In the genomic region with DNA sequence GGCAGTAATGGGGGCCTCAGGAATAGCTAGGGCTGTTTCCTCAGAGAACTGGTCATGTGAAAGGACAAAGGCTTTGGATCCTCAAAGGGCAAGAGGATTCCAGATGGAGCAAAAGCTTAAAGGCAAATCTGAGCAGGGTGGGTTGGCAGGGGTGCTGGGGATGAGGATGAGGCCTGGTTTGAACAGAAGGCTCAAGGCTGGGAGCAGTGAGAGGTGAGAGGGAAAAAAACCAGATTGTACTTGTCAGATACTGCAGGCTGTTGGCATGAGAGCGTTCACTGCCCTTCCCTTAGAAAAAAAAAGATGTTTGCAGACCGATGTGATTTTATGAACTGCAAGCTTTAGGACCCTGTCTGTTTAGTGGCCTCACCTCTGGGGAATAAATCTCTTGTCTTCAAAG, we compare ENCODE assay signal across 17 cellular contexts.
DNase-seq lines count a peak whose midpoint lies in the region; TF ChIP-seq lines count a peak whose summit lies in the region.
"Had no signal": no experiment of that assay in that cellular context is flagged by ENCODE, and none has a peak within 500 bp of the region (broad histone marks: within the 10 kb centered on the region; RNA-seq: fewer than 3 reads in every experiment).

No MANE protein-coding gene starts in this region.

- no peaks in the 10 kb centered on the region for H3K36me3 ChIP-seq in hepatocyte (replicated peaks; ENCODE audit: insufficient read depth, low read depth)
- no peaks in the 10 kb centered on the region for H3K36me3 ChIP-seq in neuronal stem cell (replicated peaks in 1 of 2; ENCODE audit: control insufficient read depth in 2 of 2, insufficient read depth in 2 of 2, low read length in 2 of 2)

- H3K4me3 ChIP-seq in hepatocyte (no peak overlapping the region), neuronal stem cell (ENCODE audit: low read length in 2 of 2) (no peak overlapping the region)

- no peak overlapping the region for H2BK5ac ChIP-seq in neuronal stem cell (ENCODE audit: low read length)

- H3K4me1 ChIP-seq in hepatocyte (ENCODE audit: insufficient read depth) (peaks cover 13% of the 10 kb centered on the region), neuronal stem cell (ENCODE audit: control insufficient read depth in 2 of 2, insufficient read depth in 1 of 2, low read depth in 1 of 2, low read length in 2 of 2) (peaks cover 0 to 8% of the 10 kb centered on the region in 2 donors)

- POLR2A ChIA-PET in GM10248 (lab: Yijun Ruan, JAX) = no interaction called here

- H3K9me3 ChIP-seq in hepatocyte (ENCODE audit: low read depth) (no peaks in the 10 kb centered on the region), neuronal stem cell (replicated peaks in 1 of 2; ENCODE audit: control insufficient read depth in 2 of 2, insufficient read depth in 1 of 2, low read depth in 1 of 2, low read length in 2 of 2) (no peaks in the 10 kb centered on the region)

- H3K79me1 ChIP-seq in neuronal stem cell (ENCODE audit: low read depth, low read length) = no peaks in the 10 kb centered on the region

- H3K27ac Mint-ChIP-seq in HFFc6 = no peak overlapping the region

- H3K4me1 Mint-ChIP-seq in HFFc6 (ENCODE audit: low read depth) = peaks cover 39% of the 10 kb centered on the region
- H3K4me1 Mint-ChIP-seq: CD4-positive, alpha-beta memory T cell had no signal

- H3K27me3 Mint-ChIP-seq in HFFc6 (ENCODE audit: insufficient read depth) = no peaks in the 10 kb centered on the region
- H3K27me3 Mint-ChIP-seq: CD4-positive, alpha-beta memory T cell had no signal

- H3K23ac ChIP-seq in neuronal stem cell (ENCODE audit: low read depth, low read length, poor library complexity) = no peak overlapping the region

- CTCF ChIA-PET in GM10248 (lab: Yijun Ruan, JAX) = no interaction called here

- H2AFZ ChIP-seq in hepatocyte (no peak overlapping the region), neuronal stem cell (ENCODE audit: low read length) (peak overlapping the region; percentile 65)

- H3K14ac ChIP-seq in neuronal stem cell (ENCODE audit: low read length) = no peak overlapping the region

- TF ChIP-seq CTCF in hepatocyte (IDR thresholded peaks at IDR 0.05; ENCODE audit: poor library complexity) (no peak), GM10248 (IDR thresholded peaks at IDR 0.05; ENCODE audit: control extremely low read depth, extremely low read depth, low read depth, missing control alignments) (no peak), HFFc6 (IDR thresholded peaks at IDR 0.05) (no peak)

- H3K79me2 ChIP-seq in hepatocyte = no peaks in the 10 kb centered on the region

- no peak overlapping the region for H4K91ac ChIP-seq in neuronal stem cell (ENCODE audit: low read depth, low read length, poor library complexity)

- WGBS in hepatocyte (ENCODE audit: low lambda C conversion rate, missing lambda C conversion rate) = 54% methylated on average over 2 of the region's 2 CpGs
- no CpG with 5 or more reads among the region's 2 CpGs for WGBS in neuronal stem cell (ENCODE audit: extremely low coverage in 2 of 2, insufficient read length in 2 of 2, insufficient replicate concordance in 1 of 2), 2 donors

- no peaks in the 10 kb centered on the region for H3K27me3 ChIP-seq in hepatocyte
- H3K27me3 ChIP-seq in neuronal stem cell (ENCODE audit: control insufficient read depth in 3 of 3, insufficient read depth in 3 of 3, low read depth in 1 of 3, low read length in 3 of 3) = no peaks in the 10 kb centered on the region

- H2BK15ac ChIP-seq in neuronal stem cell (ENCODE audit: low read length) = no peak overlapping the region

- no peak overlapping the region for H3K4me3 Mint-ChIP-seq in HFFc6

- no peak overlapping the region for H3K18ac ChIP-seq in neuronal stem cell (ENCODE audit: low read length)

- no peaks in the 10 kb centered on the region for H3K9me3 Mint-ChIP-seq in HFFc6
- H3K9me3 Mint-ChIP-seq: CD4-positive, alpha-beta memory T cell had no signal

- H2BK12ac ChIP-seq in neuronal stem cell (ENCODE audit: low read length) = no peak overlapping the region

- no peak overlapping the region for H3K9ac ChIP-seq in neuronal stem cell (ENCODE audit: low read depth, low read length, poor library complexity)

- H3K27ac ChIP-seq in hepatocyte = peak overlapping the region; percentile 66
- H3K27ac ChIP-seq in neuronal stem cell (replicated peaks; ENCODE audit: low read length) = no peak overlapping the region

- DNase-seq in ELF-1 (ENCODE audit: low read depth, low spot score) (peak; percentile 52), NCI-H524 treated with DMSO at 0.1 percent for 48 hours (lab: John Stamatoyannopoulos, UW) (peak; percentile 36), hepatocyte (ENCODE audit: low spot score) (no peak), neuronal stem cell (ENCODE audit: low spot score) (no peak), putamen (ENCODE audit: low spot score) (no peak), GM10248 (ENCODE audit: extremely low spot score) (no peak), HFFc6 (no peak)
- DNase-seq: CD4-positive, alpha-beta memory T cell; DND-41; GDM1; GOT3; KBM-7; MV-4-11; NCI-H1436; NCI-H2029 treated with DMSO at 0.1 percent for 48 hours; NCI-H510A treated with DMSO at 0.1 percent for 48 hours; SIG-M5 had no signal

- no peaks in the 10 kb centered on the region for H4K20me1 ChIP-seq in hepatocyte (ENCODE audit: insufficient read depth, poor library complexity, severe bottlenecking)

- no peak overlapping the region for H2BK120ac ChIP-seq in neuronal stem cell (ENCODE audit: low read depth, low read length)

- H3K4ac ChIP-seq in neuronal stem cell (ENCODE audit: low read length) = no peak overlapping the region

- H4K8ac ChIP-seq in neuronal stem cell (ENCODE audit: low read depth, low read length) = no peak overlapping the region

- no peaks in the 10 kb centered on the region for H3K9me2 ChIP-seq in hepatocyte (replicated peaks; ENCODE audit: insufficient read depth)

- H3K4me2 ChIP-seq in hepatocyte = no peak overlapping the region
- H3K4me2 ChIP-seq in neuronal stem cell (ENCODE audit: insufficient read depth, low read length, poor library complexity, severe bottlenecking) = no peak overlapping the region

- H3K36me3 Mint-ChIP-seq in HFFc6 (ENCODE audit: low read depth) = no peaks in the 10 kb centered on the region
- H3K36me3 Mint-ChIP-seq: CD4-positive, alpha-beta memory T cell had no signal

- H2AK5ac ChIP-seq in neuronal stem cell (ENCODE audit: low read depth, low read length) = no peak overlapping the region

Comparison
In these comparisons a context has a peak if more than half of its experiments do, and no peak if none do; other contexts are left out.
1. DNase-seq: peak in ELF-1 (single experiment) and NCI-H524 treated with DMSO at 0.1 percent for 48 hours (single experiment); none in hepatocyte (single experiment), neuronal stem cell (single experiment), putamen (single experiment), GM10248 (single experiment) and HFFc6 (single experiment).